Comparison of ENCODE assay signal across 8 cellular contexts in the genomic region with DNA sequence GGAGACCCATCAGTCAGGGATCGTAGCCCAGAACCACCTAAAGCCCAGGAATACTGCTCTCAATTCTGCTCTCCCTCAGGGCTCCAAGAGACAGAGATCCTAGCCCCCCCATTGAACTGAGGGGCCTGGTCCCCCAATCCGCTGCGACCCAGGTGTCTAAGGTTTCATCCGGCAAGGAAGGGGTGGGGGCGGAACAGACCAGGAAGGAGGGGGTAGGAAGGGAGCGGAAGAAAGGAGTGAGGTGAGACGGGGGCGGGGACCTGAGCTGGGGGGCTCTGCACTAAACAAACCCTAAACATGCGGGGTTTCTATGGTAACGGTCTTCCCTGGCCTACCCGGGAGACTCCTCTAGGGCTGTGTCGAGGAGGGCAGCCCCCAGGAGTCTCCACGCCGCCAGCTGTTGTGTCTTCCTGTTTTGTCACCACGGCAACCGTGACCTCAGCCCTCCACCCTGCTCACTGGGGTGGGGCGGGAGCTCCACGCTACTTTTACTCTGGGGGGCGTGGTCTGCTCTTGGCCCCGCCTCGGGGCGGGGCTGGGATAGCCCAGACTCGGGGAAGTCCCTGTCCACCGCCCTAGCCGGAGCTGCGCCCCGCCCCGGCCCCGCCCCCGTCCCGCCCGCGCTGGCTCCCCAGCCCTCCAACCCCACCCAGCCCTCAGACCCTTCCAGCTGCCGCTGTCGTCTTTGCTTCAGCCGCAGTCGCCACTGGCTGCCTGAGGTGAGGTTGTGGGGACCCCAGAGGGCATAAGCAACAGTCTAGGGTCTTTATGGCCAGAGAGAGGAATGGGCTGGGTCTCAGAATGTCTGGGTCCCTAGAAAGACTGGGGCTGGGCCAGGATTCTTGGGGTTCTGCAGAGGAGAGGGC. TPM values are rescaled to one million over a fixed set of nuclear protein-coding genes. Genes with fewer than 3 reads are reported as not detected.
DNase-seq lines count a peak whose midpoint lies in the region; ATAC-seq, FAIRE-seq and TF ChIP-seq lines count a peak whose summit lies in the region.

A gene with protein sequence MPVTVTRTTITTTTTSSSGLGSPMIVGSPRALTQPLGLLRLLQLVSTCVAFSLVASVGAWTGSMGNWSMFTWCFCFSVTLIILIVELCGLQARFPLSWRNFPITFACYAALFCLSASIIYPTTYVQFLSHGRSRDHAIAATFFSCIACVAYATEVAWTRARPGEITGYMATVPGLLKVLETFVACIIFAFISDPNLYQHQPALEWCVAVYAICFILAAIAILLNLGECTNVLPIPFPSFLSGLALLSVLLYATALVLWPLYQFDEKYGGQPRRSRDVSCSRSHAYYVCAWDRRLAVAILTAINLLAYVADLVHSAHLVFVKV (plus strand): TSS at position 659 of the 866 bp plus-strand sequence. CDS start 5,647 bp downstream, outside the sequence.

- no peaks in the 10 kb centered on the region for H3K9me1 ChIP-seq in keratinocyte (ENCODE audit: control insufficient read depth, extremely low read depth, insufficient read depth, low read length)

- no peak for FAIRE-seq in keratinocyte (lab: Jason Lieb, UNC)

- TF ChIP-seq CTCF in GM13977 (IDR thresholded peaks at IDR 0.05; ENCODE audit: extremely low read depth, insufficient read depth, missing control alignments) = no peak
- no peak for TF ChIP-seq CTCF in chondrocyte (IDR thresholded peaks at IDR 0.05)
- TF ChIP-seq CTCF in keratinocyte (optimal IDR thresholded peaks at IDR 0.05 in 1 of 3, IDR thresholded peaks at IDR 0.05 in 1 of 3, conservative IDR thresholded peaks at IDR 0.05 in 1 of 3; ENCODE audit: extremely low read depth in 1 of 3, insufficient read depth in 2 of 3, low read length in 3 of 3) = no peak

- H3K9ac ChIP-seq in keratinocyte (ENCODE audit: control insufficient read depth, extremely low read depth, insufficient read depth, low read length) = peak within 1 kb of the TSS; percentile 94

- peak; percentile 72 for ATAC-seq in HG02798 (IDR thresholded peaks at IDR 0.05; ENCODE audit: poor library complexity, unreplicated experiment)

- peak within 1 kb of the TSS; percentile 91 for H3K4me2 ChIP-seq in keratinocyte (ENCODE audit: control insufficient read depth, extremely low read depth, insufficient read depth, low read depth, low read length)

- no peaks in the 10 kb centered on the region for H3K27me3 Mint-ChIP-seq in chondrocyte (ENCODE audit: low read depth)

- peak; percentile 100 for DNase-seq in GM13977 (ENCODE audit: low spot score)
- peak; percentile 89 for DNase-seq in NCI-H2196 (lab: John Stamatoyannopoulos, UW; ENCODE audit: unreplicated experiment)
- peak; percentile 96 to 100 for DNase-seq in activated CD4-positive, alpha-beta T cell treated with anti-CD3 and anti-CD28 coated beads for 4 hours
- peak; percentile 98 for DNase-seq in chondrocyte (ENCODE audit: low spot score)
- peak; percentile 88 for DNase-seq in keratinocyte (ENCODE audit: low read depth, low spot score)
- peak; percentile 97 for DNase-seq in stimulated activated CD4-positive, alpha-beta T cell treated with anti-CD3 and anti-CD28 coated beads, Interleukin-12 subunit alpha, Interleukin-12 subunit beta, amount 100 ng/mL, for 4 hours
- no peak for DNase-seq in NCI-H1105 (lab: John Stamatoyannopoulos, UW)

- peaks cover 7% of the 10 kb centered on the region for H3K79me2 ChIP-seq in keratinocyte (ENCODE audit: control insufficient read depth, insufficient read depth, low read length)

- H3K27me3 ChIP-seq in keratinocyte (ENCODE audit: control insufficient read depth, extremely low read depth, insufficient read depth, low read length) = no peaks in the 10 kb centered on the region

- H3K36me3 Mint-ChIP-seq in chondrocyte (ENCODE audit: low read depth) = peaks cover 8% of the 10 kb centered on the region

- H3K4me3 ChIP-seq in keratinocyte (ENCODE audit: control insufficient read depth in 2 of 3, extremely low read depth in 1 of 3, insufficient read depth in 2 of 3, low read depth in 1 of 3, low read length in 3 of 3) = peak within 1 kb of the TSS; percentile 80 to 96 (median 92)

- no peaks in the 10 kb centered on the region for H4K20me1 ChIP-seq in keratinocyte (ENCODE audit: control insufficient read depth, extremely low read depth, insufficient read depth, low read length)

- in situ Hi-C loops in GM13977 (cut with MboI; ENCODE audit: low pct_unique_long_range_greater_than_20kb, low sequenced_read_pairs, unreplicated experiment) = no loop called here

- H3K9me3 Mint-ChIP-seq in chondrocyte (ENCODE audit: low read depth) = no peaks in the 10 kb centered on the region

- peak within 1 kb of the TSS; percentile 100 for H3K27ac Mint-ChIP-seq in chondrocyte (ENCODE audit: unreplicated experiment)

- dilution Hi-C loops in keratinocyte (cut with MboI; ENCODE audit: extremely low pct_ligation_motif_present, low sequenced_read_pairs) = no loop called here

- H3K4me3 Mint-ChIP-seq in chondrocyte (ENCODE audit: unreplicated experiment) = peak within 1 kb of the TSS; percentile 96

- H3K9me3 ChIP-seq in keratinocyte (ENCODE audit: control insufficient read depth, low read depth, low read length) = no peaks in the 10 kb centered on the region

- peak within 1 kb of the TSS; percentile 98 for H3K27ac ChIP-seq in keratinocyte (ENCODE audit: control insufficient read depth, insufficient read depth, low read length)

- peaks cover 34% of the 10 kb centered on the region for H3K4me1 Mint-ChIP-seq in chondrocyte (ENCODE audit: low read depth)

- H2AFZ ChIP-seq in keratinocyte (ENCODE audit: control insufficient read depth, low read length) = peak within 1 kb of the TSS; percentile 42

- peaks cover 0 to 4% of the 10 kb centered on the region in 2 experiments for H3K36me3 ChIP-seq in keratinocyte (ENCODE audit: control insufficient read depth in 2 of 2, extremely low read depth in 1 of 2, insufficient read depth in 2 of 2, low read length in 2 of 2)

- peaks cover 19% of the 10 kb centered on the region for H3K4me1 ChIP-seq in keratinocyte (ENCODE audit: control insufficient read depth, extremely low read depth, insufficient read depth, low read length)

RNA-seq across cellular contexts. Expression of the gene that starts here (rescaled TPM):
- 184 to 293 TPM (median 292 TPM) in 3 replicates for total RNA-seq in chondrocyte
- 16.8 to 24.6 TPM (median 19.4 TPM) in 3 replicates for polyA plus RNA-seq in keratinocyte
- polyA plus RNA-seq in keratinocyte (2011; ENCODE audit: low read depth) = 7.8 TPM
- 13.7 and 25.2 TPM in 2 replicates for polyA plus RNA-seq in keratinocyte (2011; cell fraction: cytosol; rRNA removed)
- polyA plus RNA-seq in keratinocyte (2011; cell fraction: nucleus; rRNA removed) = 67.7 and 97.3 TPM in 2 replicates
- polyA plus RNA-seq in keratinocyte (2012; ENCODE audit: low replicate concordance) = 20.1 and 71.6 TPM in 2 replicates
- polyA minus RNA-seq in keratinocyte = 22.0 to 221 TPM (median 23.3 TPM) in 3 replicates
- polyA minus RNA-seq in keratinocyte (2011; cell fraction: cytosol; rRNA and poly(A)+ RNA removed) = 41.4 TPM
- 37.5 and 65.9 TPM in 2 replicates for polyA minus RNA-seq in keratinocyte (2011; cell fraction: nucleus; rRNA and poly(A)+ RNA removed)
